ENCODE assay signal across 1 cellular context in the genomic region with DNA sequence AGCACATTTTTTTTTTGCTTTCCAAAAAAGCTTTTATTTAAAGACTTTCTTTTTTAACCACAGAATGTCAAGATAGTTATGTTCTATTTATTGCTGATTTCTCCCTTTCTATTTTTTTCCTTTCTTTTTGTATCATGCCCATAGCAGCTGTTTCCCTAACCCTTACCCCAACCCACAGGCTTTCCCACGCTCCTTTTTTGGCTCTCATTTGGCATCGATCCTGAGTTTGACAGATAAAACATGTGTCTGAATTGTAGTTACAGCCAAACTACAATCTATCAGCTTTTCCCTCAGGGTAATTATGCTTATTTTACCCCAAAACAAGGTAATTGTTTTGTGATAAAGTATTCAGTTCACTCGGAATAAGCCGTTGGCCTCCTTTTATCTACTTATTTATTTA.
TF ChIP-seq lines count a peak whose summit lies in the region.

No MANE protein-coding gene starts in this region.

TF ChIP-seq in GM23338, 12 proteins besides CTCF, POLR2A, EP300 and RAD21 (continued from another document):
- TF ChIP-seq, protein P1, sequence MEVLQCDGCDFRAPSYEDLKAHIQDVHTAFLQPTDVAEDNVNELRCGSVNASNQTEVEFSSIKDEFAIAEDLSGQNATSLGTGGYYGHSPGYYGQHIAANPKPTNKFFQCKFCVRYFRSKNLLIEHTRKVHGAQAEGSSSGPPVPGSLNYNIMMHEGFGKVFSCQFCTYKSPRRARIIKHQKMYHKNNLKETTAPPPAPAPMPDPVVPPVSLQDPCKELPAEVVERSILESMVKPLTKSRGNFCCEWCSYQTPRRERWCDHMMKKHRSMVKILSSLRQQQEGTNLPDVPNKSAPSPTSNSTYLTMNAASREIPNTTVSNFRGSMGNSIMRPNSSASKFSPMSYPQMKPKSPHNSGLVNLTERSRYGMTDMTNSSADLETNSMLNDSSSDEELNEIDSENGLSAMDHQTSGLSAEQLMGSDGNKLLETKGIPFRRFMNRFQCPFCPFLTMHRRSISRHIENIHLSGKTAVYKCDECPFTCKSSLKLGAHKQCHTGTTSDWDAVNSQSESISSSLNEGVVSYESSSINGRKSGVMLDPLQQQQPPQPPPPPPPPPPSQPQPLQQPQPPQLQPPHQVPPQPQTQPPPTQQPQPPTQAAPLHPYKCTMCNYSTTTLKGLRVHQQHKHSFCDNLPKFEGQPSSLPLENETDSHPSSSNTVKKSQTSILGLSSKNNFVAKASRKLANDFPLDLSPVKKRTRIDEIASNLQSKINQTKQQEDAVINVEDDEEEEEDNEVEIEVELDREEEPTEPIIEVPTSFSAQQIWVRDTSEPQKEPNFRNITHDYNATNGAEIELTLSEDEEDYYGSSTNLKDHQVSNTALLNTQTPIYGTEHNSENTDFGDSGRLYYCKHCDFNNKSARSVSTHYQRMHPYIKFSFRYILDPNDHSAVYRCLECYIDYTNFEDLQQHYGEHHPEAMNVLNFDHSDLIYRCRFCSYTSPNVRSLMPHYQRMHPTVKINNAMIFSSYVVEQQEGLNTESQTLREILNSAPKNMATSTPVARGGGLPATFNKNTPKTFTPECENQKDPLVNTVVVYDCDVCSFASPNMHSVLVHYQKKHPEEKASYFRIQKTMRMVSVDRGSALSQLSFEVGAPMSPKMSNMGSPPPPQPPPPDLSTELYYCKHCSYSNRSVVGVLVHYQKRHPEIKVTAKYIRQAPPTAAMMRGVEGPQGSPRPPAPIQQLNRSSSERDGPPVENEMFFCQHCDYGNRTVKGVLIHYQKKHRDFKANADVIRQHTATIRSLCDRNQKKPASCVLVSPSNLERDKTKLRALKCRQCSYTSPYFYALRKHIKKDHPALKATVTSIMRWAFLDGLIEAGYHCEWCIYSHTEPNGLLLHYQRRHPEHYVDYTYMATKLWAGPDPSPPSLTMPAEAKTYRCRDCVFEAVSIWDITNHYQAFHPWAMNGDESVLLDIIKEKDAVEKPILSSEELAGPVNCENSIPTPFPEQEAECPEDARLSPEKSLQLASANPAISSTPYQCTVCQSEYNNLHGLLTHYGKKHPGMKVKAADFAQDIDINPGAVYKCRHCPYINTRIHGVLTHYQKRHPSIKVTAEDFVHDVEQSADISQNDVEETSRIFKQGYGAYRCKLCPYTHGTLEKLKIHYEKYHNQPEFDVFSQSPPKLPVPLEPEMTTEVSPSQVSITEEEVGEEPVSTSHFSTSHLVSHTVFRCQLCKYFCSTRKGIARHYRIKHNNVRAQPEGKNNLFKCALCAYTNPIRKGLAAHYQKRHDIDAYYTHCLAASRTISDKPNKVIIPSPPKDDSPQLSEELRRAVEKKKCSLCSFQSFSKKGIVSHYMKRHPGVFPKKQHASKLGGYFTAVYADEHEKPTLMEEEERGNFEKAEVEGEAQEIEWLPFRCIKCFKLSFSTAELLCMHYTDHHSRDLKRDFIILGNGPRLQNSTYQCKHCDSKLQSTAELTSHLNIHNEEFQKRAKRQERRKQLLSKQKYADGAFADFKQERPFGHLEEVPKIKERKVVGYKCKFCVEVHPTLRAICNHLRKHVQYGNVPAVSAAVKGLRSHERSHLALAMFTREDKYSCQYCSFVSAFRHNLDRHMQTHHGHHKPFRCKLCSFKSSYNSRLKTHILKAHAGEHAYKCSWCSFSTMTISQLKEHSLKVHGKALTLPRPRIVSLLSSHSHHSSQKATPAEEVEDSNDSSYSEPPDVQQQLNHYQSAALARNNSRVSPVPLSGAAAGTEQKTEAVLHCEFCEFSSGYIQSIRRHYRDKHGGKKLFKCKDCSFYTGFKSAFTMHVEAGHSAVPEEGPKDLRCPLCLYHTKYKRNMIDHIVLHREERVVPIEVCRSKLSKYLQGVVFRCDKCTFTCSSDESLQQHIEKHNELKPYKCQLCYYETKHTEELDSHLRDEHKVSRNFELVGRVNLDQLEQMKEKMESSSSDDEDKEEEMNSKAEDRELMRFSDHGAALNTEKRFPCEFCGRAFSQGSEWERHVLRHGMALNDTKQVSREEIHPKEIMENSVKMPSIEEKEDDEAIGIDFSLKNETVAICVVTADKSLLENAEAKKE (CRISPR knock-in tag; IDR thresholded peaks at IDR 0.05) = no peak
- TF ChIP-seq STAT1 (IDR thresholded peaks at IDR 0.05; ENCODE audit: unreplicated experiment) = no peak
- TF ChIP-seq JUNB (IDR thresholded peaks at IDR 0.05; ENCODE audit: unreplicated experiment) = no peak
- no peak for TF ChIP-seq EZH2 (IDR thresholded peaks at IDR 0.05; ENCODE audit: low read depth, unreplicated experiment)
TF ChIP-seq in GM23338: peak in this region for 0.
